In the genomic region with DNA sequence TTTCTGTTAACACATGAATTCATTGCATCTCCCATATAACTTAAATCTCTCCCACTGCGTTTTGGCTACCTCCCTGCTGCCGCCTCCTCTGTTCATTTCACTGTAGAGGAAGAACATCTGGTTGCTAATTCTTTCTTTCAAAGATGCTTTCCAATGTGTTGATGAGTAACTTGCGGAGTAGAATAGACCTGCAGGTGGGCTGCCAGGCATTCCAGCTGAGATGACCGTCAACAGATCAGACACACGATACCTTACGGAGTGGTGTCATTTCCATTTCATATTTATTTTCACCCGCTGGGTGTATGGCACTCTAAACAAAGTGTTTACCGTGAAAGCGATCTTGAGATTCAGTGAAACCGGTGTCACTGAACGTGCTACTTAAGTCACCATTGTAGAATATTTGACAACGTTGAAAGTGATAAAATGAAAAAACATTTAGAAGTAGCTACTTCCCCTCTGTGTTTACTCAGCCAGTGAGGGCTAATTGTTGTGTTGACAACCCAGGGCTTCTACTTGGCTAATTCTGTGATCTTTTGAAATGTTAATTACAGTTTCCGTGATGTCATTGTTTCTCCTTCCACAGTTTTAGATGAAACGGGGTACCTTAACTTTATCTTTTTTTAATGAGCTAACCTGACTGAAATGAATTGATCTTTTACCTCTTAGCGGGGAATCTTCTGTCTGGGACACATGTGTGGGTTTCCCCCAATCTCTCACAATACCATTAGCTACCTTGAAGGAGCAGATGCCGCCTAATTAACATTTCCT, we compare ENCODE assay signal across 8 cellular contexts.
DNase-seq lines count a peak whose midpoint lies in the region; ATAC-seq and TF ChIP-seq lines count a peak whose summit lies in the region.

No MANE protein-coding gene starts in this region.

- H3K23ac ChIP-seq in trophoblast cell (ENCODE audit: low read length) = no peak overlapping the region

- H4K8ac ChIP-seq in trophoblast cell (ENCODE audit: low read depth, low read length) = no peak overlapping the region

- H2BK5ac ChIP-seq in trophoblast cell (ENCODE audit: low read depth, low read length, poor library complexity) = no peak overlapping the region

- H3K18ac ChIP-seq in trophoblast cell (ENCODE audit: low read length) = no peak overlapping the region

- no peak overlapping the region for H2AFZ ChIP-seq in trophoblast cell (ENCODE audit: insufficient read depth, low read length, poor library complexity)

- no peak overlapping the region for H3K4ac ChIP-seq in trophoblast cell (ENCODE audit: low read depth, low read length)

- H3K9me3 ChIP-seq in trophoblast cell (ENCODE audit: insufficient read depth, low read depth, low read length) (no peaks in the 10 kb centered on the region), testis (no peaks in the 10 kb centered on the region)
- H3K9me3 ChIP-seq in effector memory CD4-positive, alpha-beta T cell (ENCODE audit: control insufficient read depth, low read length) = no peaks in the 10 kb centered on the region

- no peak for TF ChIP-seq POLR2A in testis (IDR thresholded peaks at IDR 0.05)

- H4K91ac ChIP-seq in trophoblast cell (ENCODE audit: low read depth, low read length) = no peak overlapping the region

- no peak overlapping the region for H4K12ac ChIP-seq in trophoblast cell (ENCODE audit: low read depth, low read length)

- peak; percentile 39 for DNase-seq in NCI-H2107 treated with DMSO at 0.1 percent for 48 hours (lab: John Stamatoyannopoulos, UW; ENCODE audit: unreplicated experiment)
- DNase-seq in NCI-H2107 (lab: John Stamatoyannopoulos, UW) = no peak
- DNase-seq in coronary artery (ENCODE audit: low spot score) = no peak
- peak; percentile 24 to 74 for DNase-seq in trophoblast cell
- DNase-seq in effector memory CD4-positive, alpha-beta T cell = no peak
- no peak for DNase-seq in GOT3 (lab: John Stamatoyannopoulos, UW)
- no peak for DNase-seq in testis

- no peak overlapping the region for H2BK12ac ChIP-seq in trophoblast cell (ENCODE audit: low read length)

- peak; percentile 37 for ATAC-seq in HG03565 (IDR thresholded peaks at IDR 0.05; ENCODE audit: unreplicated experiment)

- H3K27me3 ChIP-seq in trophoblast cell (ENCODE audit: insufficient read depth, low read length) = peaks cover 4% of the 10 kb centered on the region
- no peaks in the 10 kb centered on the region for H3K27me3 ChIP-seq in effector memory CD4-positive, alpha-beta T cell (replicated peaks; ENCODE audit: control insufficient read depth, insufficient read depth, low read length, poor library complexity, severe bottlenecking)
- H3K27me3 ChIP-seq in testis = no peaks in the 10 kb centered on the region

- H3K27ac ChIP-seq in coronary artery (no peak overlapping the region), trophoblast cell (ENCODE audit: low read depth, low read length) (no peak overlapping the region), testis (no peak overlapping the region)
- H3K27ac ChIP-seq in effector memory CD4-positive, alpha-beta T cell (ENCODE audit: insufficient read depth, low read length, poor library complexity, severe bottlenecking) = no peak overlapping the region

- intact Hi-C loops in testis (cut with DNase I; ENCODE audit: low total_unique reads) = no loop called here

- no peaks in the 10 kb centered on the region for H3K79me2 ChIP-seq in trophoblast cell (ENCODE audit: control insufficient read depth, insufficient read depth, low read length, poor library complexity)

- TF ChIP-seq CTCF in coronary artery (IDR thresholded peaks at IDR 0.05) (no peak), testis (IDR thresholded peaks at IDR 0.05) (no peak)

- WGBS in trophoblast cell (ENCODE audit: extremely low coverage, insufficient coverage, insufficient read length) = no CpG with 5 or more reads among the region's 16 CpGs
- whole genome bisulfite sequencing in testis, 2 donors = 27 to 28% methylated on average over 16 of the region's 16 CpGs

- H3K4me3 ChIP-seq in coronary artery (peak overlapping the region; percentile 56), trophoblast cell (ENCODE audit: low read depth, low read length) (no peak overlapping the region), testis (no peak overlapping the region)
- no peak overlapping the region for H3K4me3 ChIP-seq in effector memory CD4-positive, alpha-beta T cell (ENCODE audit: insufficient read depth, low read depth, low read length, poor library complexity, severe bottlenecking)

- H3K9ac ChIP-seq in trophoblast cell (ENCODE audit: low read length) = no peak overlapping the region

- no peak overlapping the region for H3K14ac ChIP-seq in trophoblast cell (ENCODE audit: low read length)

- H3K36me3 ChIP-seq in trophoblast cell (ENCODE audit: control insufficient read depth in 1 of 2, insufficient read depth in 2 of 2, low read length in 2 of 2) (no peaks in the 10 kb centered on the region), testis (ENCODE audit: low read depth, missing control alignments) (no peaks in the 10 kb centered on the region)
- H3K36me3 ChIP-seq in effector memory CD4-positive, alpha-beta T cell (ENCODE audit: control insufficient read depth, insufficient read depth, low read length) = no peaks in the 10 kb centered on the region

- no peak overlapping the region for H2AK5ac ChIP-seq in trophoblast cell (ENCODE audit: low read length)

- H2BK120ac ChIP-seq in trophoblast cell (ENCODE audit: insufficient read depth, low read length, poor library complexity) = no peak overlapping the region

- peak overlapping the region; percentile 55 for H3K4me2 ChIP-seq in trophoblast cell (ENCODE audit: low read length)

- H3K4me1 ChIP-seq in trophoblast cell (ENCODE audit: control insufficient read depth in 1 of 2, insufficient read depth in 2 of 2, low read length in 2 of 2) (peaks cover 0 to 3% of the 10 kb centered on the region in 2 experiments), testis (no peaks in the 10 kb centered on the region)
- H3K4me1 ChIP-seq in effector memory CD4-positive, alpha-beta T cell (ENCODE audit: control insufficient read depth, insufficient read depth, low read length, poor library complexity, severe bottlenecking) = no peaks in the 10 kb centered on the region

- no peaks in the 10 kb centered on the region for H3K79me1 ChIP-seq in trophoblast cell (ENCODE audit: low read length)

Comparison
In these comparisons a context has a peak if more than half of its experiments do, and no peak if none do; other contexts are left out.
1. DNase-seq: peak in NCI-H2107 treated with DMSO at 0.1 percent for 48 hours (single experiment) and trophoblast cell (2 of 2); none in NCI-H2107 (single experiment), coronary artery (single experiment), effector memory CD4-positive, alpha-beta T cell (0 of 3), GOT3 (single experiment) and testis (single experiment).